In the genomic region with DNA sequence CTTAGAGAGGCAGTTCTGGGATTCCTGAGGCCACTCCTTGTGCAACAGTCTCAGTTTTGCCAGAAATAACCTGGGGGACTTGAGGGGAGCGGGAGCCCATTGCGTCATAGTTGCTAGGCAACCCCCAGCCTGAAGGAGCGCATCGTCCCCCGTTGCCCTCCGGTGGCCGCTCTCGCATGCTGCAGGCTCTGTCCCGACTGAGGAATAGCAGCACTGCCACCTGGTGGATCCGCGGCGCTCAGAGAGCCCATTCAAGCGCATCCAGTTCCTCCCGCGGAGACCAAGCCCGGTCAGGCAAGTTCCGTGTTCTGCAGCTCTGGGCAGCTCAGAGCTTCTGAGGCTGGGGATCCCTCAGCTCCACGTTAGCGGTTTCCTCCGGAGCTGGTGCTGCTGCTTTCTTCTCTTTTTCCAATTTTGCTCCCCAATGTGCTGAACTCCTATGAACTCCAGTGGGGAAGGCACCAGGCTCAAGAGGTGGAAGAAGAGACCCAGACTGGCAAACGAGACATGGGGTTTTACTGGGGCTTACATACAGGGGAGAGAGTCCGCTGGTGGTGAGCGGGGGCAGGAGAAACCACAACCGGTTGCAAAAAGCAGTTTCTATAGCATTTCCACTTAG, we compare ENCODE assay signal across 1 cellular context.
TF ChIP-seq lines count a peak whose summit lies in the region.

No MANE protein-coding gene starts in this region.

TF ChIP-seq in WTC11, 78 proteins besides CTCF, POLR2A, EP300 and RAD21 (continued from another document):
- TF ChIP-seq IRF2 (CRISPR knock-in tag; IDR thresholded peaks at IDR 0.05; ENCODE audit: borderline replicate concordance, low read depth): no peak
- TF ChIP-seq, protein P1, sequence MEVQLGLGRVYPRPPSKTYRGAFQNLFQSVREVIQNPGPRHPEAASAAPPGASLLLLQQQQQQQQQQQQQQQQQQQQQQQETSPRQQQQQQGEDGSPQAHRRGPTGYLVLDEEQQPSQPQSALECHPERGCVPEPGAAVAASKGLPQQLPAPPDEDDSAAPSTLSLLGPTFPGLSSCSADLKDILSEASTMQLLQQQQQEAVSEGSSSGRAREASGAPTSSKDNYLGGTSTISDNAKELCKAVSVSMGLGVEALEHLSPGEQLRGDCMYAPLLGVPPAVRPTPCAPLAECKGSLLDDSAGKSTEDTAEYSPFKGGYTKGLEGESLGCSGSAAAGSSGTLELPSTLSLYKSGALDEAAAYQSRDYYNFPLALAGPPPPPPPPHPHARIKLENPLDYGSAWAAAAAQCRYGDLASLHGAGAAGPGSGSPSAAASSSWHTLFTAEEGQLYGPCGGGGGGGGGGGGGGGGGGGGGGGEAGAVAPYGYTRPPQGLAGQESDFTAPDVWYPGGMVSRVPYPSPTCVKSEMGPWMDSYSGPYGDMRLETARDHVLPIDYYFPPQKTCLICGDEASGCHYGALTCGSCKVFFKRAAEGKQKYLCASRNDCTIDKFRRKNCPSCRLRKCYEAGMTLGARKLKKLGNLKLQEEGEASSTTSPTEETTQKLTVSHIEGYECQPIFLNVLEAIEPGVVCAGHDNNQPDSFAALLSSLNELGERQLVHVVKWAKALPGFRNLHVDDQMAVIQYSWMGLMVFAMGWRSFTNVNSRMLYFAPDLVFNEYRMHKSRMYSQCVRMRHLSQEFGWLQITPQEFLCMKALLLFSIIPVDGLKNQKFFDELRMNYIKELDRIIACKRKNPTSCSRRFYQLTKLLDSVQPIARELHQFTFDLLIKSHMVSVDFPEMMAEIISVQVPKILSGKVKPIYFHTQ (CRISPR knock-in tag; IDR thresholded peaks at IDR 0.05): no peak
- TF ChIP-seq TEAD1 (CRISPR knock-in tag; IDR thresholded peaks at IDR 0.05): 0 out of 2 replicates have a peak, but pooled peaks have one; percentile 16
- TF ChIP-seq SMAD3 (CRISPR knock-in tag; IDR thresholded peaks at IDR 0.05; ENCODE audit: borderline replicate concordance): peak; percentile 81
